ENCODE assay signal across 19 cellular contexts in genomic region chr1:26158271-26159112, GRCh38. TPM values are rescaled to one million over a fixed set of nuclear protein-coding genes. Genes with fewer than 3 reads are reported as not detected.
DNase-seq lines count a peak whose midpoint lies in the region; ATAC-seq and TF ChIP-seq lines count a peak whose summit lies in the region.
"Had no signal": no experiment of that assay in that cellular context is flagged by ENCODE, and none has a peak within 500 bp of the region (broad histone marks: within the 10 kb centered on the region; RNA-seq: fewer than 3 reads in every experiment).

Gene FAM110D (plus strand): TSS chr1:26159079. CDS start chr1:26161292, 2,213 bp downstream.

- H3K4me1 Mint-ChIP-seq in CD4-positive, alpha-beta T cell (ENCODE audit: low read depth): peaks cover 5% of the 10 kb centered on the region

- H3K4me1 ChIP-seq in ascending aorta (peaks cover 5 to 6% of the 10 kb centered on the region in 2 donors), rectal smooth muscle tissue (ENCODE audit: control insufficient read depth, insufficient read depth, low read length) (peaks cover 3% of the 10 kb centered on the region)

- no peak within 1 kb of the TSS for H3K27ac Mint-ChIP-seq in CD4-positive, alpha-beta T cell
- H3K27ac Mint-ChIP-seq: activated CD4-positive, alpha-beta T cell treated with anti-CD3 and anti-CD28 coated beads for 36 hours; T-helper 1 cell treated with Interleukin-12 subunit alpha and Interleukin-12 subunit beta and Interleukin-4 antibody, amounts not matched to agents 30 μg/mL and 1 μg/mL, for 36 hours had no signal

- no peak for ATAC-seq in CD4-positive, alpha-beta T cell (ENCODE audit: poor library complexity)
- ATAC-seq in omental fat pad (ENCODE audit: low FRiP score): no peak
- ATAC-seq: activated CD4-positive, alpha-beta T cell treated with anti-CD3 and anti-CD28 coated beads for 36 hours; PC-3 had no signal

- CTCF ChIA-PET in CD4-positive, alpha-beta T cell (lab: Charles Lee): interaction anchor here (1.4 kb wide), 1 partner anchor 14 kb away, joined by 4 read pairs; no protein-coding TSS in a partner anchor

- no peak for DNase-seq in CD4-positive, alpha-beta T cell
- DNase-seq in ascending aorta (ENCODE audit: low spot score in 2 of 2) (no peak), NCI-H345 (lab: John Stamatoyannopoulos, UW) (no peak), EL (no peak), omental fat pad (ENCODE audit: low spot score) (no peak)
- no peak for DNase-seq in activated naive CD4-positive, alpha-beta T cell treated with Interleukin-2 at 50 U/mL for 16 hours
- DNase-seq: activated CD4-positive, alpha-beta T cell treated with anti-CD3 and anti-CD28 coated beads for 36 hours; activated T-cell treated with anti-CD3 and anti-CD28 coated beads, Interleukin-2, amount 50 U/mL, for 1 hour; amygdala; effector memory CD4-positive, alpha-beta T cell; GOT3; NCI-H1092 treated with DMSO at 0.1 percent for 48 hours; NCI-H446; PC-3; stimulated activated CD8-positive, alpha-beta memory T cell treated with anti-CD3 and anti-CD28 coated beads, Interleukin-4, amount 100 ng/mL, for 48 hours had no signal

- H3K4me3 Mint-ChIP-seq in CD4-positive, alpha-beta T cell: peak within 1 kb of the TSS; percentile 51
- H3K4me3 Mint-ChIP-seq: activated CD4-positive, alpha-beta T cell treated with anti-CD3 and anti-CD28 coated beads for 36 hours; T-helper 1 cell treated with Interleukin-12 subunit alpha and Interleukin-12 subunit beta and Interleukin-4 antibody, amounts not matched to agents 30 μg/mL and 1 μg/mL, for 36 hours had no signal

- H3K36me3 ChIP-seq in ascending aorta (no peaks in the 10 kb centered on the region), rectal smooth muscle tissue (ENCODE audit: control insufficient read depth, insufficient read depth, low read length) (no peaks in the 10 kb centered on the region)

- peak within 1 kb of the TSS in 1 of 2 donors; percentile 32 for H3K4me3 ChIP-seq in ascending aorta
- H3K4me3 ChIP-seq in rectal smooth muscle tissue (ENCODE audit: low read length): peak within 1 kb of the TSS; percentile 22

- no peak within 1 kb of the TSS for H3K27ac ChIP-seq in CD4-positive, alpha-beta T cell (ENCODE audit: low read depth, low read length)
- H3K27ac ChIP-seq in ascending aorta: peak within 1 kb of the TSS in 1 of 2 donors; percentile 24
- H3K27ac ChIP-seq in layer of hippocampus (ENCODE audit: low read depth, low read length): peak within 1 kb of the TSS; percentile 12
- H3K27ac ChIP-seq in rectal smooth muscle tissue (ENCODE audit: low read depth, low read length): no peak within 1 kb of the TSS

- TF ChIP-seq CTCF in CD4-positive, alpha-beta T cell (IDR thresholded peaks at IDR 0.05): no peak
- TF ChIP-seq CTCF in ascending aorta (IDR thresholded peaks at IDR 0.05): no peak
- TF ChIP-seq CTCF in omental fat pad (IDR thresholded peaks at IDR 0.05): no peak

- H3K27me3 Mint-ChIP-seq in CD4-positive, alpha-beta T cell: peaks cover 55% of the 10 kb centered on the region

- H3K9me3 ChIP-seq in CD4-positive, alpha-beta T cell (ENCODE audit: control insufficient read depth, low read length): no peaks in the 10 kb centered on the region
- H3K9me3 ChIP-seq in ascending aorta: no peaks in the 10 kb centered on the region

- H3K36me3 Mint-ChIP-seq in CD4-positive, alpha-beta T cell (ENCODE audit: low read depth): no peaks in the 10 kb centered on the region

- H3K27me3 ChIP-seq in CD4-positive, alpha-beta T cell (ENCODE audit: control insufficient read depth, insufficient read depth, low read length): peaks cover 41% of the 10 kb centered on the region
- H3K27me3 ChIP-seq in ascending aorta: no peaks in the 10 kb centered on the region
- no peaks in the 10 kb centered on the region for H3K27me3 ChIP-seq in layer of hippocampus (ENCODE audit: control insufficient read depth, insufficient read depth, low read length)
- peaks cover 10% of the 10 kb centered on the region for H3K27me3 ChIP-seq in rectal smooth muscle tissue (ENCODE audit: control insufficient read depth, insufficient read depth, low read length)

- POLR2A ChIA-PET in CD4-positive, alpha-beta T cell (lab: Charles Lee): no interaction called here

- no peaks in the 10 kb centered on the region for H3K9me3 Mint-ChIP-seq in CD4-positive, alpha-beta T cell
- H3K9me3 Mint-ChIP-seq: T-helper 1 cell treated with Interleukin-12 subunit alpha and Interleukin-12 subunit beta and Interleukin-4 antibody, amounts not matched to agents 30 μg/mL and 1 μg/mL, for 36 hours had no signal

- H3K9ac ChIP-seq in rectal smooth muscle tissue (ENCODE audit: low read length): no peak within 1 kb of the TSS

- intact Hi-C loops in CD4-positive, alpha-beta T cell (cut with DNase I, micrococcal nuclease): no loop called here
- intact Hi-C loops in ascending aorta (cut with DNase I): no loop called here

RNA-seq across cellular contexts. Expression of gene FAM110D, which starts in this region (rescaled TPM):
- not detected for total RNA-seq in CD4-positive, alpha-beta T cell
- total RNA-seq in ascending aorta (60.0 TPM), omental fat pad (10 to 100 TPM in 2 of 4 donors, 1 to 10 TPM in 2; 4.6 to 20.5 (median 13.2) TPM)
- total RNA-seq: activated CD4-positive, alpha-beta T cell treated with anti-CD3 and anti-CD28 coated beads for 36 hours; osteocyte; PC-3 had no signal

Comparison
In these comparisons a context has a peak if more than half of its experiments do, and no peak if none do; other contexts are left out.
1. RNA of gene FAM110D (total RNA-seq): 60.0 TPM in ascending aorta (single experiment) and 4.6 to 20.5 TPM in omental fat pad; not detected in CD4-positive, alpha-beta T cell; every median in the first group is over 4 times any median in the second.